1 cellular context compared by ENCODE assay signal in genomic region chr3:52130966-52131637, GRCh38.
TF ChIP-seq lines count a peak whose summit lies in the region.

No MANE protein-coding gene starts in this region.

TF ChIP-seq in HEK293, 187 proteins besides CTCF, POLR2A, EP300 and RAD21 (continued from another document):
- TF ChIP-seq ZNF433 (tag by site-specific recombination; IDR thresholded peaks at IDR 0.05; ENCODE audit: low read depth) (no peak), ZNF350 (tag by site-specific recombination; IDR thresholded peaks at IDR 0.05) (no peak), ZSCAN18 (tag by site-specific recombination; IDR thresholded peaks at IDR 0.05) (no peak), GLI2 (tag by site-specific recombination; IDR thresholded peaks at IDR 0.05; ENCODE audit: borderline replicate concordance, low read depth) (no peak), ZNF404 (tag by site-specific recombination; IDR thresholded peaks at IDR 0.05) (no peak), SCRT2 (tag by site-specific recombination; IDR thresholded peaks at IDR 0.05) (no peak), ZFHX2 (tag by site-specific recombination; conservative IDR thresholded peaks at IDR 0.05) (peak; percentile 48; the same call in 1 of the 2 replicates), AEBP2 (tag by site-specific recombination; IDR thresholded peaks at IDR 0.05; ENCODE audit: borderline replicate concordance) (no peak), ZNF843 (tag by site-specific recombination; IDR thresholded peaks at IDR 0.05) (no peak), ZNF670 (tag by site-specific recombination; IDR thresholded peaks at IDR 0.05; ENCODE audit: low read depth) (no peak)
